1 cellular context compared by ENCODE assay signal in the genomic region with DNA sequence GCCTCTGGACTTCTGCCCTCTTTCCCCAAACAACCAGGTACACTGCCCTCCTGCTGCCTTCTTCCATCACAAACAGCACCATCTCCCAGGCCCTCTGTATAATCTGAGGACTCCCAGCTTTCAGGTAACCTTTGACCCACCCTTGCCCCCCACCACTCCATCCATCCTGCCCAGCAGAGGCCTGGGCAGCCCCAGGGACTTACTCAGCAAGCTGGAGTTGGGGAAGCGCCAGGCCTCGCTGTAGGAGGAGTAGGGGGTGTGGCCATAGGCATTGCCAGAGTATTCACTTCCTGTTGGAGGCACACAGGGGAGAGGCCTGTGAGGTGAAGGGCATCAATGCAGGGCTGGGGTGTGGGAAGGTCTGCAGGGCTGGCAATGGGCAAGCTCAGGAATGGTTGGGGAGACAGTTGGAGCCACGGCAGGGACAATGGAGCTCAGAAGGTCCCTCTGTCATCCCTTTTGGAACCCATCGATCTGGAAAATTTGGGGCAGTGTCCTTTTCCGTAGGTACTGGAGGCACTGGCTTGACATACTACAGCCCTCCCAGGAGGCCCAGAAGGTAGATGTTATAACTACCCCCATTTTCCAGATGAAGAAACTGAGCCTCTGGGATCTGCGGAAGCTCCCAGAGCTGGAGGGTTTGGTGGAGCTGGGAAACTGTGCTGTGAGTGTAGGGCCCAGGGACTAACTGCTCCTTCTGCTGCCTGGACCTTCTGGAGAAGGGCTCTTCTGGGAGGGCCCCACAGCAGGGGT.
TF ChIP-seq lines count a peak whose summit lies in the region.

No MANE protein-coding gene starts in this region.

TF ChIP-seq in GM23338, 12 proteins besides CTCF, POLR2A, EP300 and RAD21:
- no peak for TF ChIP-seq REST (IDR thresholded peaks at IDR 0.05; ENCODE audit: unreplicated experiment)
- TF ChIP-seq ZNF331 (CRISPR knock-in tag; IDR thresholded peaks at IDR 0.05; ENCODE audit: low read depth): no peak
- TF ChIP-seq EZH2phosphoT487 (IDR thresholded peaks at IDR 0.05; ENCODE audit: unreplicated experiment): no peak
- TF ChIP-seq EZH2 (IDR thresholded peaks at IDR 0.05; ENCODE audit: low read depth, unreplicated experiment): no peak
- no peak for TF ChIP-seq POLR2AphosphoS5 (IDR thresholded peaks at IDR 0.05; ENCODE audit: low read depth)
